In the genomic region with DNA sequence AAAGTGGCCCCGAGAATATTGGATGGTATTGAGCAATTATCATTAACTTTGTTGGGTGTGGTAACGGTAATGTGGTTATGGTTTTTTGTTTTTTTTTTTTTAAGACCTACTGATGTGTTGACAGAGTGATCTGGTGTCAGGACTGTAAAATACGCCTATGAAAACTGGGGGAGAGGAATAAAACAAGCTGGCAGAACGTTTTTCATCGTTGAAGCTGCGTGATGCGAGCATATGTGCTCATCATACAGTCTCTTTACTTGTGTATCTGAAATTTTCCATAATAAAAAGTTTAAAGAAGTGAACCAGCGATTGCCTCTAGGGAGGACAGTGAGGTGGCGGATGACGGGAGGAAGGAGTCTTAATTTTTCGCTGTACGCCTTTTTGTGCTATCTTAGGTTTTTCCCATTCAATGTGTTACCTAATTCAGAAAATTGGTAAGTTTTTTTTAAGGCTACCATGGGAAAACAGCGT, we compare ENCODE assay signal across 8 cellular contexts. TPM values are rescaled to one million over a fixed set of nuclear protein-coding genes. Genes with fewer than 3 reads are reported as not detected.
DNase-seq lines count a peak whose midpoint lies in the region; ATAC-seq and TF ChIP-seq lines count a peak whose summit lies in the region.

No MANE protein-coding gene starts in this region.

- H3K9me3 ChIP-seq in naive thymus-derived CD4-positive, alpha-beta T cell (ENCODE audit: control insufficient read depth in 2 of 3, low read length in 3 of 3) = no peaks in the 10 kb centered on the region

- peak overlapping the region; percentile 67 for H3K4me3 ChIP-seq in GM12865 (ENCODE audit: low read depth, low read length)
- peak overlapping the region; percentile 92 for H3K4me3 ChIP-seq in choroid plexus epithelial cell (ENCODE audit: low read depth, low read length)
- peak overlapping the region; percentile 85 for H3K4me3 ChIP-seq in naive thymus-derived CD4-positive, alpha-beta T cell (ENCODE audit: low read length)

- peak overlapping the region; percentile 84 to 99 (median 94) for H3K4me3 Mint-ChIP-seq in naive thymus-derived CD4-positive, alpha-beta T cell

- TF ChIP-seq CTCF in GM12865 (IDR thresholded peaks at IDR 0.05; ENCODE audit: insufficient read depth, low read depth, low read length, missing control alignments) = no peak
- no peak for TF ChIP-seq CTCF in choroid plexus epithelial cell (conservative IDR thresholded peaks at IDR 0.05; ENCODE audit: low read depth, low read length)

- CTCF ChIA-PET in naive thymus-derived CD4-positive, alpha-beta T cell (lab: Charles Lee) = interaction anchor here (0.6 to 1.0 kb wide), 3 partner anchors 33 to 114 kb away, joined by 3 to 6 read pairs (median 4); no protein-coding TSS in a partner anchor

- peaks cover 0 to 11% (median 11%) of the 10 kb centered on the region in 5 donors for H3K36me3 Mint-ChIP-seq in naive thymus-derived CD4-positive, alpha-beta T cell

- POLR2A ChIA-PET in naive thymus-derived CD4-positive, alpha-beta T cell (lab: Charles Lee) = interaction anchor here (0.8 to 2.9 kb wide), 7 partner anchors 8 to 123 kb away, joined by 3 to 10 read pairs (median 6); no protein-coding TSS in a partner anchor

- H3K27me3 Mint-ChIP-seq in naive thymus-derived CD4-positive, alpha-beta T cell = no peaks in the 10 kb centered on the region

- peaks cover 32 to 38% of the 10 kb centered on the region in 2 donors for H3K4me1 ChIP-seq in naive thymus-derived CD4-positive, alpha-beta T cell (ENCODE audit: control insufficient read depth in 2 of 2, insufficient read depth in 2 of 2, low read length in 2 of 2)

- peak overlapping the region; percentile 29 to 96 (median 93) for H3K27ac Mint-ChIP-seq in naive thymus-derived CD4-positive, alpha-beta T cell

- peaks cover 0 to 12% (median 4%) of the 10 kb centered on the region in 3 experiments for H3K36me3 ChIP-seq in naive thymus-derived CD4-positive, alpha-beta T cell (ENCODE audit: control insufficient read depth in 2 of 3, insufficient read depth in 3 of 3, low read length in 3 of 3)

- peaks cover 37 to 70% (median 51%) of the 10 kb centered on the region in 7 donors for H3K4me1 Mint-ChIP-seq in naive thymus-derived CD4-positive, alpha-beta T cell

- H3K27ac ChIP-seq in naive thymus-derived CD4-positive, alpha-beta T cell (ENCODE audit: low read depth, low read length) = peak overlapping the region; percentile 97

- intact Hi-C loops in naive thymus-derived CD4-positive, alpha-beta T cell (cut with micrococcal nuclease) = loop anchor here (5.0 to 10.0 kb wide), 5 partner anchors 75 to 910 kb away; partner anchors contain the start of genes BMPR1A (in 1 of the 2), GLUD1 (in 1 of the 2) and SHLD2 (in 1 of the 2)

- DNase-seq in GM12865 (ENCODE audit: low read depth) (no peak), NAMALWA (ENCODE audit: low spot score) (peak; percentile 46), choroid plexus epithelial cell (ENCODE audit: low read depth) (peak; percentile 21), GF-D8 (lab: John Stamatoyannopoulos, UW) (no peak), NCI-H128 (lab: John Stamatoyannopoulos, UW; ENCODE audit: unreplicated experiment) (no peak)
- peak in 4 of 9 donors; percentile 25 to 37 (median 32) for DNase-seq in naive thymus-derived CD4-positive, alpha-beta T cell

- H3K27me3 ChIP-seq in naive thymus-derived CD4-positive, alpha-beta T cell (ENCODE audit: control insufficient read depth in 2 of 2, insufficient read depth in 2 of 2, low read length in 2 of 2) = no peaks in the 10 kb centered on the region

- H3K9me3 Mint-ChIP-seq in naive thymus-derived CD4-positive, alpha-beta T cell = no peaks in the 10 kb centered on the region

- ATAC-seq in naive thymus-derived CD4-positive, alpha-beta T cell = no peak
- ATAC-seq in HG03460 (IDR thresholded peaks at IDR 0.05; ENCODE audit: unreplicated experiment) (no peak), GM18909 (IDR thresholded peaks at IDR 0.05; ENCODE audit: poor library complexity, unreplicated experiment) (no peak)

RNA-seq across cellular contexts. Expression of gene WAPL, which starts 0.8 kb away (rescaled TPM):
- 10 to 100 TPM; 40.3 to 59.2 (median 53.4) TPM for total RNA-seq in naive thymus-derived CD4-positive, alpha-beta T cell
- 10 to 100 TPM; 46.1 to 49.5 TPM for polyA plus RNA-seq in naive thymus-derived CD4-positive, alpha-beta T cell

Comparison
In these comparisons a context has a peak if more than half of its experiments do, and no peak if none do; other contexts are left out.
1. DNase-seq: peak in NAMALWA (single experiment) and choroid plexus epithelial cell (single experiment); none in GM12865 (single experiment), GF-D8 (single experiment) and NCI-H128 (single experiment).
2. Peak in every context shown above with its lines, with median percentiles within 50 percentile points of each other: H3K4me3 ChIP-seq.